Comparison of ENCODE assay signal across 19 cellular contexts in the genomic region with DNA sequence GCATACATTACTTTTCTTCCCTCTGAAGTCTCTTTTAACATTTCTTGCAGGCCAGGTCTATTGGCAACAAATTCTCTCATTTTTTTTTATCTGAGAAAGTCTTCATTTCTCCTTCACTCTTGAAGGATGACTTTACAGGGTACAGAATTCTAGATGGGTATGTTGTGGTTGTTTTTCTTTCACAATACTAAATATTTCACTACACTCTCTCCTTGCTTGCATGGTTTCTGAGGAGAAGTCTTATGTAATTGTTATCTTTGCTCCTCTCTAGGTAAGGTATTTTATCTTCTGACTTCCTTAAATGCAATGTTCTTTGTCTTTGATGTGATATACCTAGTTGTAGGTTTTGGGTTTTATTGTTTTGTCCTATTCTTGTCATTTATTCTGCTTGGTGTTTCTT.
"Had no signal": no experiment of that assay in that cellular context is flagged by ENCODE, and none has a peak within 500 bp of the region (broad histone marks: within the 10 kb centered on the region; RNA-seq: fewer than 3 reads in every experiment).

No MANE protein-coding gene starts in this region.

- ATAC-seq: effector memory CD8-positive, alpha-beta T cell; left ventricle myocardium superior; lower lobe of right lung; naive thymus-derived CD8-positive, alpha-beta T cell; right cardiac atrium; stimulated activated effector memory CD8-positive, alpha-beta T cell treated with anti-CD3 and anti-CD28 coated beads, Interleukin-12 subunit alpha, Interleukin-12 subunit beta, amount 100 ng/mL, for 72 hours had no signal

- DNase-seq: dermis blood vessel endothelial cell; effector memory CD8-positive, alpha-beta T cell; hypothalamus; immature natural killer cell; left ventricle myocardium superior; lower lobe of right lung; naive thymus-derived CD8-positive, alpha-beta T cell; nephron progenitor cell; nucleus accumbens; right cardiac atrium; sigmoid colon; stimulated activated CD4-positive, alpha-beta T cell treated with anti-CD3 and anti-CD28 coated beads, Interleukin-2, amount 100 ng/mL, for 24 hours; stimulated activated CD4-positive, alpha-beta T cell treated with anti-CD3 and anti-CD28 coated beads, Interleukin-4, amount 100 ng/mL, for 24 hours; stimulated activated naive CD4-positive, alpha-beta T cell treated with Interleukin-2 at 50 U/mL for 16 hours; stomach; thyroid gland had no signal

- FAIRE-seq: frontal cortex, keratinocyte had no signal
